ENCODE assay signal across 1 cellular context in genomic region chr2:32356735-32357544, GRCh38.
TF ChIP-seq lines count a peak whose summit lies in the region.

Gene BIRC6, plus strand, starts transcription at chr2:32357023. Its CDS starts 139 bp downstream, at chr2:32357162.

TF ChIP-seq in HepG2, 621 proteins besides CTCF, POLR2A, EP300 and RAD21 (continued from another document and continues in another):
- TF ChIP-seq ZFYVE20 (CRISPR knock-in tag; IDR thresholded peaks at IDR 0.05; ENCODE audit: borderline replicate concordance, low read depth) (peak; percentile 60; the same call in 1 of the 2 replicates), ETV6 (CRISPR knock-in tag; conservative IDR thresholded peaks at IDR 0.05) (peak; percentile 72), ZNF761 (CRISPR knock-in tag; conservative IDR thresholded peaks at IDR 0.05) (peak; percentile 98), EED (CRISPR knock-in tag; IDR thresholded peaks at IDR 0.05) (peak; percentile 92), FLYWCH1 (CRISPR knock-in tag; IDR thresholded peaks at IDR 0.05) (no peak), ZNF557 (CRISPR knock-in tag; IDR thresholded peaks at IDR 0.05) (peak; percentile 89), POLR2G (IDR thresholded peaks at IDR 0.05; ENCODE audit: low read depth, low read length) (peak; percentile 98), SNAPC5 (CRISPR knock-in tag; IDR thresholded peaks at IDR 0.05; ENCODE audit: borderline replicate concordance) (peak; percentile 75; the same call in 1 of the 2 replicates), TBP (CRISPR knock-in tag; IDR thresholded peaks at IDR 0.05) (0 out of 2 replicates have a peak, but pooled peaks have one; percentile 22), FIP1L1 (IDR thresholded peaks at IDR 0.05; ENCODE audit: borderline replicate concordance, insufficient read depth, low read depth, low read length) (peak; percentile 58; the same call in 1 of the 2 replicates), PPARG (CRISPR knock-in tag; conservative IDR thresholded peaks at IDR 0.05) (peak; percentile 81), KDM2A (CRISPR knock-in tag; IDR thresholded peaks at IDR 0.05; ENCODE audit: borderline replicate concordance, low read depth) (peak; percentile 94), ZNF577 (CRISPR knock-in tag; IDR thresholded peaks at IDR 0.05; ENCODE audit: borderline replicate concordance, low read depth) (peak; percentile 96; the same call in 1 of the 2 replicates), KLF13 (CRISPR knock-in tag; IDR thresholded peaks at IDR 0.05) (peak; percentile 49), WIZ (CRISPR knock-in tag; IDR thresholded peaks at IDR 0.05) (no peak), CENPBD1 (CRISPR knock-in tag; IDR thresholded peaks at IDR 0.05; ENCODE audit: borderline replicate concordance, low read depth) (no peak; the same call in 1 of the 2 replicates), RFX3 (CRISPR knock-in tag; IDR thresholded peaks at IDR 0.05) (no peak), NCOR1 (IDR thresholded peaks at IDR 0.05; ENCODE audit: borderline replicate concordance, low read length) (peak; percentile 17; the same call in 1 of the 2 replicates), ARID4A (CRISPR knock-in tag; IDR thresholded peaks at IDR 0.05; ENCODE audit: borderline replicate concordance) (peak; percentile 96), RARA (CRISPR knock-in tag; IDR thresholded peaks at IDR 0.05) (0 out of 2 replicates have a peak, but pooled peaks have one; percentile 35), PHF8 (CRISPR knock-in tag; IDR thresholded peaks at IDR 0.05) (peak; percentile 84), ZNF724P (CRISPR knock-in tag; IDR thresholded peaks at IDR 0.05; ENCODE audit: borderline replicate concordance) (peak; percentile 92), PAWR (CRISPR knock-in tag; IDR thresholded peaks at IDR 0.05; ENCODE audit: borderline replicate concordance) (no peak), ZBTB4 (CRISPR knock-in tag; IDR thresholded peaks at IDR 0.05; ENCODE audit: borderline replicate concordance) (peak; percentile 68), ZNF253 (CRISPR knock-in tag; IDR thresholded peaks at IDR 0.05; ENCODE audit: borderline replicate concordance) (peak; percentile 87; the same call in 1 of the 2 replicates), PATZ1 (CRISPR knock-in tag; IDR thresholded peaks at IDR 0.05) (peak; percentile 93), SMARCC2 (IDR thresholded peaks at IDR 0.05) (no peak), ZNF136 (CRISPR knock-in tag; IDR thresholded peaks at IDR 0.05; ENCODE audit: low read depth) (peak; percentile 74; the same call in 1 of the 2 replicates), KMT2B (CRISPR knock-in tag; IDR thresholded peaks at IDR 0.05) (peak; percentile 90), ZBTB7A (CRISPR knock-in tag; IDR thresholded peaks at IDR 0.05) (peak; percentile 95), FOXC1 (CRISPR knock-in tag; IDR thresholded peaks at IDR 0.05; ENCODE audit: borderline replicate concordance) (peak; percentile 85), HMG20B (CRISPR knock-in tag; conservative IDR thresholded peaks at IDR 0.05) (0 out of 2 replicates have a peak, but pooled peaks have one; percentile 48), ZSCAN5A (CRISPR knock-in tag; IDR thresholded peaks at IDR 0.05; ENCODE audit: borderline replicate concordance) (peak; percentile 50; the same call in 1 of the 2 replicates), HNF4G (IDR thresholded peaks at IDR 0.05; ENCODE audit: borderline replicate concordance, low read depth, low read length) (no peak; the same call in 1 of the 2 replicates), HNF4G (CRISPR knock-in tag; IDR thresholded peaks at IDR 0.05; ENCODE audit: borderline replicate concordance, low read depth) (peak; percentile 81), REPIN1 (CRISPR knock-in tag; IDR thresholded peaks at IDR 0.05; ENCODE audit: borderline replicate concordance, low read depth) (peak; percentile 88), ZNF160 (CRISPR knock-in tag; IDR thresholded peaks at IDR 0.05) (peak; percentile 74), LBX2 (CRISPR knock-in tag; IDR thresholded peaks at IDR 0.05; ENCODE audit: borderline replicate concordance) (peak; percentile 57; the same call in 1 of the 2 replicates), ZFP41 (CRISPR knock-in tag; IDR thresholded peaks at IDR 0.05; ENCODE audit: borderline replicate concordance) (0 out of 2 replicates have a peak, but pooled peaks have one; percentile 40), BRF2 (CRISPR knock-in tag; IDR thresholded peaks at IDR 0.05) (no peak; the same call in 1 of the 2 replicates), ZNF180 (CRISPR knock-in tag; IDR thresholded peaks at IDR 0.05; ENCODE audit: borderline replicate concordance, low read depth) (no peak; the same call in 1 of the 2 replicates), ZNF768 (CRISPR knock-in tag; IDR thresholded peaks at IDR 0.05) (peak; percentile 72), U2AF1 (optimal IDR thresholded peaks at IDR 0.05; ENCODE audit: low read depth, low read length) (peak; percentile 96), ZNF44 (CRISPR knock-in tag; IDR thresholded peaks at IDR 0.05) (peak; percentile 99), PBX3 (CRISPR knock-in tag; IDR thresholded peaks at IDR 0.05; ENCODE audit: borderline replicate concordance) (no peak; the same call in 1 of the 2 replicates), NR0B2 (CRISPR knock-in tag; IDR thresholded peaks at IDR 0.05) (peak; percentile 97), TRIM22 (IDR thresholded peaks at IDR 0.05) (no peak), KDM5B (CRISPR knock-in tag; IDR thresholded peaks at IDR 0.05; ENCODE audit: borderline replicate concordance) (peak; percentile 97), THYN1 (CRISPR knock-in tag; IDR thresholded peaks at IDR 0.05; ENCODE audit: borderline replicate concordance, low read depth) (peak; percentile 16; the same call in 1 of the 2 replicates)
